Comparison of ENCODE assay signal across 11 cellular contexts in the genomic region with DNA sequence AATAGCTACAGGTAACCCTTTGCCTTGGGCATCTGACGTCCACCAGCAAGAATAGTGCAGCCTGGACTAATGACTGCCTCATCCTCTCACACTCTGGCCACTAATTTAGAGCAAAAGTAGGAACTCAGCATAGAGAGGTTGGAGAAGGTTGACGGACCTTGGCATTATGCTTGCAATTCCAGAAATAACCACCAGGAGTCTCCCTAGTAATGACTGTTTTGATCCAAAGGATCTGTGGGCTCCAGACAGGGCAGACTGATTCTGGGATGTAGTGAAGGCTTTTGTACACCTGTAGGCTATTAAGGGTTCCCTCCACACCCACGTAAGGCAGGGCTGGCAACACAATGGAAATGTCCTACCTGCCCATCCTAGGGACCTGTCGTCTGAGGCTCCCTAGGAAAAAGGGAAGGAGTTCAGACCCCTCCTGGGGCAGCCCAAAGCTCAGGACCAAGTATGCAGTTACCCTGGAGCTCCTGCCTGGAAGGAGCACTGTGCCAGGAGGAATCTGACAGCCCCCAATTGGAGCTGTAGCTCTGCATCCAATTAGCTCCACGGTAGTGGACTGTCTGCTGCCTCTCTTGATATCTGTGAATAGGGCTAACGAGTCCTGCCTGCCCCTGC.
DNase-seq lines count a peak whose midpoint lies in the region; ATAC-seq and TF ChIP-seq lines count a peak whose summit lies in the region.
"Had no signal": no experiment of that assay in that cellular context is flagged by ENCODE, and none has a peak within 500 bp of the region (broad histone marks: within the 10 kb centered on the region; RNA-seq: fewer than 3 reads in every experiment).

No MANE protein-coding gene starts in this region.

- no peak for TF ChIP-seq EP300 in Ishikawa (IDR thresholded peaks at IDR 0.05; ENCODE audit: borderline replicate concordance)

- no peak overlapping the region for H3K23ac ChIP-seq in mesendoderm (ENCODE audit: low read length)

- no peak overlapping the region for H3K4me2 ChIP-seq in mesendoderm (ENCODE audit: low read length)

- BruUV-seq in MCF 10A (replicated peaks; lab: Mats Ljungman, UMichigan), result no TSS peak

- H3K4me1 Mint-ChIP-seq in MCF 10A (ENCODE audit: insufficient read depth, unreplicated experiment) (no peaks in the 10 kb centered on the region), T-cell (peaks cover 0 to 4% (median 3%) of the 10 kb centered on the region in 3 donors)
- no peaks in the 10 kb centered on the region for H3K4me1 Mint-ChIP-seq in activated CD4-positive, alpha-beta T cell treated with anti-CD3 and anti-CD28 coated beads, Interleukin-2, amount 10 ng/mL, durations not matched to agents 24 days and 14 days

- no peak overlapping the region for H4K5ac ChIP-seq in mesendoderm (ENCODE audit: low read length)

- H3K27me3 Mint-ChIP-seq in MCF 10A (ENCODE audit: insufficient read depth, unreplicated experiment), result no peaks in the 10 kb centered on the region
- H3K27me3 Mint-ChIP-seq in activated CD4-positive, alpha-beta T cell treated with anti-CD3 and anti-CD28 coated beads, Interleukin-2, amount 10 ng/mL, durations not matched to agents 24 days and 14 days, result no peaks in the 10 kb centered on the region
- peaks cover 3% of the 10 kb centered on the region in 2 donors for H3K27me3 Mint-ChIP-seq in T-cell

- H4K8ac ChIP-seq in mesendoderm (ENCODE audit: low read depth, low read length), result no peak overlapping the region

- ATAC-seq in GM18520 (IDR thresholded peaks at IDR 0.05; ENCODE audit: unreplicated experiment) (no peak), T-cell (replicated peaks in 1 of 4) (no peak), GM21423 (IDR thresholded peaks at IDR 0.05; ENCODE audit: unreplicated experiment) (no peak)
- ATAC-seq: activated naive CD4-positive, alpha-beta T cell treated with anti-CD3 and anti-CD28 coated beads, Interleukin-2, amount 50 U/mL, for 72 hours had no signal

- no peaks in the 10 kb centered on the region for H3K79me2 ChIP-seq in mesendoderm (ENCODE audit: control insufficient read depth, insufficient read depth, low read length)

- peak; percentile 55 for TF ChIP-seq CTCF in MCF 10A (IDR thresholded peaks at IDR 0.05; ENCODE audit: unreplicated experiment)

- intact Hi-C loops in MCF 10A (cut with micrococcal nuclease), result loop anchor here (1.0 kb wide), 1 partner anchor 38 kb away; no protein-coding TSS in a partner anchor
- intact Hi-C loops in activated CD4-positive, alpha-beta T cell treated with anti-CD3 and anti-CD28 coated beads, Interleukin-2, amount 10 ng/mL, durations not matched to agents 24 days and 14 days (cut with micrococcal nuclease), result no loop called here

- no peak overlapping the region for H3K56ac ChIP-seq in mesendoderm (ENCODE audit: low read length)

- CTCF ChIA-PET in MCF 10A (lab: Yijun Ruan, JAX) (interaction anchor here (0.5 to 1.7 kb wide), 6 partner anchors 11 to 1676 kb away, joined by 3 to 6 read pairs (median 3); no protein-coding TSS in a partner anchor), T-cell (lab: Charles Lee) (no interaction called here)

- H3K9me3 Mint-ChIP-seq in MCF 10A (ENCODE audit: unreplicated experiment) (no peaks in the 10 kb centered on the region), T-cell (peaks cover 0 to 7% (median 2%) of the 10 kb centered on the region in 3 donors)
- no peaks in the 10 kb centered on the region for H3K9me3 Mint-ChIP-seq in activated CD4-positive, alpha-beta T cell treated with anti-CD3 and anti-CD28 coated beads, Interleukin-2, amount 10 ng/mL, durations not matched to agents 24 days and 14 days

- no peaks in the 10 kb centered on the region for H3K4me1 ChIP-seq in mesendoderm (ENCODE audit: control insufficient read depth, low read depth, low read length)

- TF ChIP-seq RAD21 in Ishikawa (IDR thresholded peaks at IDR 0.05; ENCODE audit: low read depth), result peak; percentile 49

- H3K36me3 Mint-ChIP-seq in MCF 10A (ENCODE audit: insufficient read depth, unreplicated experiment), result peaks cover 17% of the 10 kb centered on the region
- H3K36me3 Mint-ChIP-seq in activated CD4-positive, alpha-beta T cell treated with anti-CD3 and anti-CD28 coated beads, Interleukin-2, amount 10 ng/mL, durations not matched to agents 24 days and 14 days (ENCODE audit: low read depth), result no peaks in the 10 kb centered on the region
- no peaks in the 10 kb centered on the region for H3K36me3 Mint-ChIP-seq in T-cell

- peaks cover 3% of the 10 kb centered on the region for H3K36me3 ChIP-seq in mesendoderm (ENCODE audit: control insufficient read depth, insufficient read depth, low read length)

- no CpG with 5 or more reads among the region's 6 CpGs for WGBS in mesendoderm (ENCODE audit: extremely low coverage, insufficient coverage, low lambda C conversion rate)

- H2BK120ac ChIP-seq in mesendoderm (ENCODE audit: low read depth, low read length), result no peak overlapping the region

- H3K27ac Mint-ChIP-seq in MCF 10A (ENCODE audit: low read depth, unreplicated experiment) (no peak overlapping the region), T-cell (no peak overlapping the region)
- no peak overlapping the region for H3K27ac Mint-ChIP-seq in activated CD4-positive, alpha-beta T cell treated with anti-CD3 and anti-CD28 coated beads, Interleukin-2, amount 10 ng/mL, durations not matched to agents 24 days and 14 days
- H3K27ac Mint-ChIP-seq: activated naive CD4-positive, alpha-beta T cell treated with anti-CD3 and anti-CD28 coated beads, Interleukin-2, amount 50 U/mL, for 72 hours had no signal

- H3K4ac ChIP-seq in mesendoderm (ENCODE audit: low read depth, low read length), result no peak overlapping the region

- H3K4me3 ChIP-seq in mesendoderm (ENCODE audit: low read length), result no peak overlapping the region

- H3K27ac ChIP-seq in mesendoderm (ENCODE audit: low read depth, low read length), result no peak overlapping the region

- H3K4me3 Mint-ChIP-seq in MCF 10A (ENCODE audit: unreplicated experiment), result no peak overlapping the region
- no peak overlapping the region for H3K4me3 Mint-ChIP-seq in activated CD4-positive, alpha-beta T cell treated with anti-CD3 and anti-CD28 coated beads, Interleukin-2, amount 10 ng/mL, durations not matched to agents 24 days and 14 days
- no peak overlapping the region for H3K4me3 Mint-ChIP-seq in T-cell

- H3K79me1 ChIP-seq in mesendoderm (ENCODE audit: low read length), result no peaks in the 10 kb centered on the region

- no peak overlapping the region for H2BK15ac ChIP-seq in mesendoderm (replicated peaks; ENCODE audit: low read depth)

- H3K27me3 ChIP-seq in mesendoderm (ENCODE audit: insufficient read depth, low read length, poor library complexity), result no peaks in the 10 kb centered on the region

- no peak overlapping the region for H3K18ac ChIP-seq in mesendoderm (ENCODE audit: low read length)

- no peak overlapping the region for H3K9ac ChIP-seq in mesendoderm (ENCODE audit: low read length)

- no peak overlapping the region for H2BK5ac ChIP-seq in mesendoderm (ENCODE audit: low read length)

- POLR2A ChIA-PET in MCF 10A (lab: Yijun Ruan, JAX) (no interaction called here), T-cell (lab: Charles Lee) (no interaction called here)

- DNase-seq in COLO668 (lab: John Stamatoyannopoulos, UW; ENCODE audit: unreplicated experiment) (peak; percentile 23), MCF 10A (ENCODE audit: unreplicated experiment) (peak; percentile 24), mesendoderm (peak; percentile 56), T-cell (no peak)
- no peak for DNase-seq in activated CD4-positive, alpha-beta T cell treated with anti-CD3 and anti-CD28 coated beads, Interleukin-2, amount 10 ng/mL, durations not matched to agents 24 days and 14 days
- DNase-seq: MV-4-11; stimulated activated naive CD4-positive, alpha-beta T cell treated with Interleukin-2 at 50 U/mL for 16 hours had no signal

- H2AK5ac ChIP-seq in mesendoderm (ENCODE audit: low read length), result no peak overlapping the region

TF ChIP-seq in Ishikawa, 13 proteins besides CTCF, POLR2A, EP300 and RAD21 (continues in another document):
- no peak for TF ChIP-seq ZBTB7A (IDR thresholded peaks at IDR 0.05; ENCODE audit: low read depth)
- TF ChIP-seq, protein P1, sequence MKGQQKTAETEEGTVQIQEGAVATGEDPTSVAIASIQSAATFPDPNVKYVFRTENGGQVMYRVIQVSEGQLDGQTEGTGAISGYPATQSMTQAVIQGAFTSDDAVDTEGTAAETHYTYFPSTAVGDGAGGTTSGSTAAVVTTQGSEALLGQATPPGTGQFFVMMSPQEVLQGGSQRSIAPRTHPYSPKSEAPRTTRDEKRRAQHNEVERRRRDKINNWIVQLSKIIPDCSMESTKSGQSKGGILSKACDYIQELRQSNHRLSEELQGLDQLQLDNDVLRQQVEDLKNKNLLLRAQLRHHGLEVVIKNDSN (IDR thresholded peaks at IDR 0.05), result no peak
- TF ChIP-seq, protein P2, sequence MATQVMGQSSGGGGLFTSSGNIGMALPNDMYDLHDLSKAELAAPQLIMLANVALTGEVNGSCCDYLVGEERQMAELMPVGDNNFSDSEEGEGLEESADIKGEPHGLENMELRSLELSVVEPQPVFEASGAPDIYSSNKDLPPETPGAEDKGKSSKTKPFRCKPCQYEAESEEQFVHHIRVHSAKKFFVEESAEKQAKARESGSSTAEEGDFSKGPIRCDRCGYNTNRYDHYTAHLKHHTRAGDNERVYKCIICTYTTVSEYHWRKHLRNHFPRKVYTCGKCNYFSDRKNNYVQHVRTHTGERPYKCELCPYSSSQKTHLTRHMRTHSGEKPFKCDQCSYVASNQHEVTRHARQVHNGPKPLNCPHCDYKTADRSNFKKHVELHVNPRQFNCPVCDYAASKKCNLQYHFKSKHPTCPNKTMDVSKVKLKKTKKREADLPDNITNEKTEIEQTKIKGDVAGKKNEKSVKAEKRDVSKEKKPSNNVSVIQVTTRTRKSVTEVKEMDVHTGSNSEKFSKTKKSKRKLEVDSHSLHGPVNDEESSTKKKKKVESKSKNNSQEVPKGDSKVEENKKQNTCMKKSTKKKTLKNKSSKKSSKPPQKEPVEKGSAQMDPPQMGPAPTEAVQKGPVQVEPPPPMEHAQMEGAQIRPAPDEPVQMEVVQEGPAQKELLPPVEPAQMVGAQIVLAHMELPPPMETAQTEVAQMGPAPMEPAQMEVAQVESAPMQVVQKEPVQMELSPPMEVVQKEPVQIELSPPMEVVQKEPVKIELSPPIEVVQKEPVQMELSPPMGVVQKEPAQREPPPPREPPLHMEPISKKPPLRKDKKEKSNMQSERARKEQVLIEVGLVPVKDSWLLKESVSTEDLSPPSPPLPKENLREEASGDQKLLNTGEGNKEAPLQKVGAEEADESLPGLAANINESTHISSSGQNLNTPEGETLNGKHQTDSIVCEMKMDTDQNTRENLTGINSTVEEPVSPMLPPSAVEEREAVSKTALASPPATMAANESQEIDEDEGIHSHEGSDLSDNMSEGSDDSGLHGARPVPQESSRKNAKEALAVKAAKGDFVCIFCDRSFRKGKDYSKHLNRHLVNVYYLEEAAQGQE (IDR thresholded peaks at IDR 0.05; ENCODE audit: low read depth), result no peak
- no peak for TF ChIP-seq EGR1 (IDR thresholded peaks at IDR 0.05)
- no peak for TF ChIP-seq FOXM1 (IDR thresholded peaks at IDR 0.05; ENCODE audit: borderline replicate concordance, low read depth)
- TF ChIP-seq CEBPB (IDR thresholded peaks at IDR 0.05), result no peak
- no peak for TF ChIP-seq NFIC (IDR thresholded peaks at IDR 0.05)
- TF ChIP-seq TEAD4 (IDR thresholded peaks at IDR 0.05), result no peak
- no peak for TF ChIP-seq TCF12 (IDR thresholded peaks at IDR 0.05; ENCODE audit: low read depth)

Comparison
In these comparisons a context has a peak if more than half of its experiments do, and no peak if none do; other contexts are left out.
1. DNase-seq: peak in COLO668 (single experiment), MCF 10A (single experiment) and mesendoderm (single experiment); none in activated CD4-positive, alpha-beta T cell treated with anti-CD3 and anti-CD28 coated beads, Interleukin-2, amount 10 ng/mL, durations not matched to agents 24 days and 14 days (single experiment) and T-cell (0 of 34).